ENCODE assay signal across 11 cellular contexts in genomic region chr5:150377964-150378694, GRCh38. TPM values are rescaled to one million over a fixed set of nuclear protein-coding genes. Genes with fewer than 3 reads are reported as not detected.
A peak's percentile ranks its signal among the peaks of the same experiment; 100 is the strongest.
DNase-seq lines count a peak whose midpoint lies in the region; ATAC-seq and TF ChIP-seq lines count a peak whose summit lies in the region.
"Had no signal": no experiment of that assay in that cellular context is flagged by ENCODE, and none has a peak within 500 bp of the region (broad histone marks: within the 10 kb centered on the region; RNA-seq: fewer than 3 reads in every experiment).

No MANE protein-coding gene starts in this region.

- H3K9me3 ChIP-seq in CD4-positive, CD25-positive, alpha-beta regulatory T cell (ENCODE audit: control insufficient read depth in 2 of 2, low read length in 2 of 2): no peaks in the 10 kb centered on the region

- no peaks in the 10 kb centered on the region for H3K27me3 ChIP-seq in CD4-positive, CD25-positive, alpha-beta regulatory T cell (ENCODE audit: control insufficient read depth, insufficient read depth, low read length)

- no peak for TF ChIP-seq CTCF in endothelial cell (IDR thresholded peaks at IDR 0.05; ENCODE audit: unreplicated experiment)
- TF ChIP-seq CTCF in nephron progenitor cell (IDR thresholded peaks at IDR 0.05): no peak

- peak overlapping the region in 2 of 3 donors; percentile 55 to 86 for H3K27ac Mint-ChIP-seq in CD4-positive, CD25-positive, alpha-beta regulatory T cell
- H3K27ac Mint-ChIP-seq in endothelial cell (ENCODE audit: unreplicated experiment) (peak overlapping the region; percentile 5), nephron progenitor cell (peak overlapping the region; percentile 91)

- H3K36me3 Mint-ChIP-seq in CD4-positive, CD25-positive, alpha-beta regulatory T cell: peaks cover 38% of the 10 kb centered on the region
- H3K36me3 Mint-ChIP-seq in endothelial cell (ENCODE audit: low read depth, unreplicated experiment) (peaks cover 52% of the 10 kb centered on the region), nephron progenitor cell (ENCODE audit: low read depth) (peaks cover 59% of the 10 kb centered on the region)

- H3K27ac ChIP-seq in CD4-positive, CD25-positive, alpha-beta regulatory T cell (ENCODE audit: insufficient read depth, low read length, poor library complexity, severe bottlenecking): no peak overlapping the region

- H3K27me3 Mint-ChIP-seq in CD4-positive, CD25-positive, alpha-beta regulatory T cell: no peaks in the 10 kb centered on the region
- H3K27me3 Mint-ChIP-seq in endothelial cell (ENCODE audit: unreplicated experiment): peaks cover 3% of the 10 kb centered on the region
- H3K27me3 Mint-ChIP-seq in nephron progenitor cell (ENCODE audit: low read depth, poor library complexity): no peaks in the 10 kb centered on the region

- no peak for ATAC-seq in CD4-positive, CD25-positive, alpha-beta regulatory T cell (ENCODE audit: low read depth in 2 of 2)
- ATAC-seq in activated CD4-positive, CD25-positive, alpha-beta regulatory T cell treated with anti-CD3 and anti-CD28 coated beads, Interleukin-2, amount 50 U/mL, for 24 hours: no peak

- H3K4me3 ChIP-seq in CD4-positive, CD25-positive, alpha-beta regulatory T cell (ENCODE audit: low read depth, low read length): no peak overlapping the region

- H3K36me3 ChIP-seq in CD4-positive, CD25-positive, alpha-beta regulatory T cell (ENCODE audit: control insufficient read depth, insufficient read depth, low read length): peaks cover 95% of the 10 kb centered on the region

- H3K4me1 Mint-ChIP-seq in CD4-positive, CD25-positive, alpha-beta regulatory T cell: peaks cover 0 to 5% (median 2%) of the 10 kb centered on the region in 4 donors
- H3K4me1 Mint-ChIP-seq in endothelial cell (ENCODE audit: unreplicated experiment): no peaks in the 10 kb centered on the region
- peaks cover 12% of the 10 kb centered on the region for H3K4me1 Mint-ChIP-seq in nephron progenitor cell

- H3K4me1 ChIP-seq in CD4-positive, CD25-positive, alpha-beta regulatory T cell (ENCODE audit: control insufficient read depth, insufficient read depth, low read length, poor library complexity, severe bottlenecking): no peaks in the 10 kb centered on the region

- no peaks in the 10 kb centered on the region for H3K9me3 Mint-ChIP-seq in CD4-positive, CD25-positive, alpha-beta regulatory T cell
- no peaks in the 10 kb centered on the region for H3K9me3 Mint-ChIP-seq in endothelial cell (ENCODE audit: unreplicated experiment)
- no peaks in the 10 kb centered on the region for H3K9me3 Mint-ChIP-seq in nephron progenitor cell

- H3K4me3 Mint-ChIP-seq in CD4-positive, CD25-positive, alpha-beta regulatory T cell: no peak overlapping the region
- H3K4me3 Mint-ChIP-seq in endothelial cell (ENCODE audit: unreplicated experiment): peak overlapping the region; percentile 47
- no peak overlapping the region for H3K4me3 Mint-ChIP-seq in nephron progenitor cell

- DNase-seq in CD4-positive, CD25-positive, alpha-beta regulatory T cell: no peak
- DNase-seq in M059J (ENCODE audit: low read depth) (peak; percentile 97), endothelial cell (ENCODE audit: low spot score) (no peak), nephron progenitor cell (no peak), retina (no peak), Ammon's horn (ENCODE audit: low spot score) (no peak), anterior cingulate cortex (lab: John Stamatoyannopoulos, UW) (no peak)
- DNase-seq: KBM-7; NCI-H526; stimulated activated CD4-positive, alpha-beta T cell treated with anti-CD3 and anti-CD28 coated beads, Interleukin-4, amount 100 ng/mL, for 1 hour had no signal

RNA-seq across cellular contexts. Expression of gene TCOF1, which starts 20.6 kb away (rescaled TPM):
- total RNA-seq in CD4-positive, CD25-positive, alpha-beta regulatory T cell: 58.3 TPM
- polyA plus RNA-seq in CD4-positive, CD25-positive, alpha-beta regulatory T cell: 1 to 10 TPM; 2.7 to 5.6 (median 3.4) TPM
- total RNA-seq in M059J (2014; rRNA removed; shearing (Covaris generic)): 21.4 and 33.7 TPM in 2 replicates
- 41.5 TPM for total RNA-seq in endothelial cell (ENCODE audit: unreplicated experiment)

RNA-seq across cellular contexts. Expression of gene CD74, which starts 34.6 kb away (rescaled TPM):
- 1,110 TPM for total RNA-seq in CD4-positive, CD25-positive, alpha-beta regulatory T cell
- polyA plus RNA-seq in CD4-positive, CD25-positive, alpha-beta regulatory T cell: 1,000 to 10,000 TPM in 1 of 4 donors, 100 to 1,000 TPM in 3; 664 to 1,266 (median 896) TPM
- 1.8 and 6.0 TPM in 2 replicates for total RNA-seq in M059J (2014; rRNA removed; shearing (Covaris generic))
- 170 TPM for total RNA-seq in endothelial cell (ENCODE audit: unreplicated experiment)

Comparison
In these comparisons a context has a peak if more than half of its experiments do, and no peak if none do; other contexts are left out.
1. H3K27ac Mint-ChIP-seq: peak in every context shown above with its lines; median percentile 91 in nephron progenitor cell; 70 in CD4-positive, CD25-positive, alpha-beta regulatory T cell; 5 in endothelial cell.
2. RNA of gene CD74, which starts 34.6 kb away (total RNA-seq): 1,110 TPM in CD4-positive, CD25-positive, alpha-beta regulatory T cell (single experiment) and 170 TPM in endothelial cell (single experiment); 1.8 to 6.0 TPM in M059J; every median in the first group is over 10 times any median in the second.